Comparison of ENCODE assay signal across 9 cellular contexts in genomic region chr20:56247954-56248782, GRCh38. TPM values are rescaled to one million over a fixed set of nuclear protein-coding genes. Genes with fewer than 3 reads are reported as not detected.
DNase-seq lines count a peak whose midpoint lies in the region; ATAC-seq and TF ChIP-seq lines count a peak whose summit lies in the region.
"Had no signal": no experiment of that assay in that cellular context is flagged by ENCODE, and none has a peak within 500 bp of the region (broad histone marks: within the 10 kb centered on the region; RNA-seq: fewer than 3 reads in every experiment).

TSS of gene MC3R (plus strand) at chr20:56248732. CDS start at chr20:56248844, 112 bp downstream.

- H3K4me3 ChIP-seq in HFF-Myc (replicated peaks; ENCODE audit: low read depth, low read length) (no peak within 1 kb of the TSS), neural cell (ENCODE audit: low read length) (no peak within 1 kb of the TSS)

- H3K9me3 Mint-ChIP-seq in activated CD4-positive, alpha-beta T cell treated with anti-CD3 and anti-CD28 coated beads, Interleukin-2, amount 10 ng/mL, durations not matched to agents 24 days and 14 days: no peaks in the 10 kb centered on the region
- peaks cover 43% of the 10 kb centered on the region for H3K9me3 Mint-ChIP-seq in endothelial cell (ENCODE audit: unreplicated experiment)
- H3K9me3 Mint-ChIP-seq: activated naive CD4-positive, alpha-beta T cell treated with anti-CD3 and anti-CD28 coated beads, Interleukin-2, amount 50 U/mL, for 72 hours had no signal

- no peaks in the 10 kb centered on the region for H3K9me3 ChIP-seq in neural cell (ENCODE audit: low read length)

- H2AFZ ChIP-seq in neural cell (ENCODE audit: low read depth, low read length): no peak within 1 kb of the TSS

- H3K4me2 ChIP-seq in neural cell (ENCODE audit: low read length): no peak within 1 kb of the TSS

- H3K36me3 Mint-ChIP-seq in activated CD4-positive, alpha-beta T cell treated with anti-CD3 and anti-CD28 coated beads, Interleukin-2, amount 10 ng/mL, durations not matched to agents 24 days and 14 days (ENCODE audit: low read depth): no peaks in the 10 kb centered on the region
- peaks cover 29% of the 10 kb centered on the region for H3K36me3 Mint-ChIP-seq in endothelial cell (ENCODE audit: low read depth, unreplicated experiment)
- H3K36me3 Mint-ChIP-seq: activated naive CD4-positive, alpha-beta T cell treated with anti-CD3 and anti-CD28 coated beads, Interleukin-2, amount 50 U/mL, for 72 hours had no signal

- H3K9me2 ChIP-seq in neural cell (ENCODE audit: insufficient read depth, low read length): no peaks in the 10 kb centered on the region

- no peak within 1 kb of the TSS for H3K4me3 Mint-ChIP-seq in activated CD4-positive, alpha-beta T cell treated with anti-CD3 and anti-CD28 coated beads, Interleukin-2, amount 10 ng/mL, durations not matched to agents 24 days and 14 days
- no peak within 1 kb of the TSS for H3K4me3 Mint-ChIP-seq in endothelial cell (ENCODE audit: unreplicated experiment)

- no peaks in the 10 kb centered on the region for H3K4me1 Mint-ChIP-seq in activated CD4-positive, alpha-beta T cell treated with anti-CD3 and anti-CD28 coated beads, Interleukin-2, amount 10 ng/mL, durations not matched to agents 24 days and 14 days
- no peaks in the 10 kb centered on the region for H3K4me1 Mint-ChIP-seq in endothelial cell (ENCODE audit: unreplicated experiment)

- no peaks in the 10 kb centered on the region for H3F3A ChIP-seq in neural cell (ENCODE audit: insufficient read depth, low read length, poor library complexity, severe bottlenecking)

- ATAC-seq in HG02840 (IDR thresholded peaks at IDR 0.05; ENCODE audit: low FRiP score, unreplicated experiment): no peak

- TF ChIP-seq RAD21 in neural cell (conservative IDR thresholded peaks at IDR 0.05): peak; percentile 62

- H3K27me3 ChIP-seq in neural cell (ENCODE audit: insufficient read depth, low read depth, low read length): no peaks in the 10 kb centered on the region

- intact Hi-C loops in activated CD4-positive, alpha-beta T cell treated with anti-CD3 and anti-CD28 coated beads, Interleukin-2, amount 10 ng/mL, durations not matched to agents 24 days and 14 days (cut with micrococcal nuclease): loop anchor here (2.0 to 5.0 kb wide), 2 partner anchors 95 to 334 kb away; no protein-coding TSS in a partner anchor

- peaks cover 9% of the 10 kb centered on the region for H3K27me3 Mint-ChIP-seq in activated CD4-positive, alpha-beta T cell treated with anti-CD3 and anti-CD28 coated beads, Interleukin-2, amount 10 ng/mL, durations not matched to agents 24 days and 14 days
- H3K27me3 Mint-ChIP-seq in endothelial cell (ENCODE audit: unreplicated experiment): peaks cover 18% of the 10 kb centered on the region

- no peak within 1 kb of the TSS for H3K27ac ChIP-seq in neural cell (ENCODE audit: low read length)

- TF ChIP-seq CTCF in HFF-Myc (IDR thresholded peaks at IDR 0.05; ENCODE audit: low read depth, low read length, missing control alignments) (peak; percentile 57), endothelial cell (IDR thresholded peaks at IDR 0.05; ENCODE audit: unreplicated experiment) (no peak), neural cell (IDR thresholded peaks at IDR 0.05; ENCODE audit: poor library complexity, severe bottlenecking) (peak; percentile 74)

- H3K9ac ChIP-seq in neural cell (ENCODE audit: low read length): no peak within 1 kb of the TSS

- DNase-seq in NCI-H1694 (lab: John Stamatoyannopoulos, UW) (peak; percentile 0), NCI-H1694 treated with DMSO at 0.1 percent for 48 hours (lab: John Stamatoyannopoulos, UW) (no peak), HFF-Myc (ENCODE audit: extremely low read depth, low read depth) (no peak), NCI-H2171 (lab: John Stamatoyannopoulos, UW) (peak; percentile 4), endothelial cell (ENCODE audit: low spot score) (no peak)
- peak; percentile 80 for DNase-seq in activated CD4-positive, alpha-beta T cell treated with anti-CD3 and anti-CD28 coated beads, Interleukin-2, amount 10 ng/mL, durations not matched to agents 24 days and 14 days

- H4K20me1 ChIP-seq in neural cell (ENCODE audit: insufficient read depth): no peaks in the 10 kb centered on the region

- no peak for TF ChIP-seq EP300 in neural cell (conservative IDR thresholded peaks at IDR 0.05; ENCODE audit: poor library complexity, severe bottlenecking)

- no peak within 1 kb of the TSS for H3K27ac Mint-ChIP-seq in activated CD4-positive, alpha-beta T cell treated with anti-CD3 and anti-CD28 coated beads, Interleukin-2, amount 10 ng/mL, durations not matched to agents 24 days and 14 days
- peak within 1 kb of the TSS; percentile 17 for H3K27ac Mint-ChIP-seq in endothelial cell (ENCODE audit: unreplicated experiment)
- H3K27ac Mint-ChIP-seq: activated naive CD4-positive, alpha-beta T cell treated with anti-CD3 and anti-CD28 coated beads, Interleukin-2, amount 50 U/mL, for 72 hours had no signal

- H3K79me2 ChIP-seq in neural cell (replicated peaks; ENCODE audit: insufficient read depth, low read length): no peaks in the 10 kb centered on the region

- H3K36me3 ChIP-seq in neural cell (ENCODE audit: insufficient read depth, low read length): no peaks in the 10 kb centered on the region

TF ChIP-seq in neural cell, 6 proteins besides CTCF, POLR2A, EP300 and RAD21:
- TF ChIP-seq REST (IDR thresholded peaks at IDR 0.05; ENCODE audit: borderline replicate concordance): no peak
- peak; percentile 65 for TF ChIP-seq SMC3 (conservative IDR thresholded peaks at IDR 0.05; ENCODE audit: poor library complexity)
- TF ChIP-seq POLR2AphosphoS5 (IDR thresholded peaks at IDR 0.05): no peak
- TF ChIP-seq MXI1 (conservative IDR thresholded peaks at IDR 0.05; ENCODE audit: poor library complexity, severe bottlenecking): no peak
TF ChIP-seq in neural cell: peak in this region for 1.

RNA-seq across cellular contexts. Expression of gene MC3R, which starts in this region (rescaled TPM):
- total RNA-seq in activated CD4-positive, alpha-beta T cell treated with anti-CD3 and anti-CD28 coated beads, Interleukin-2, amount 10 ng/mL, durations not matched to agents 24 days and 14 days: not detected in 2 replicates
- not detected for total RNA-seq in endothelial cell (ENCODE audit: unreplicated experiment)
- not detected in 2 replicates for polyA plus RNA-seq in neural cell
- polyA minus RNA-seq in neural cell: not detected in 2 replicates
- total RNA-seq: activated naive CD4-positive, alpha-beta T cell treated with anti-CD3 and anti-CD28 coated beads, Interleukin-2, amount 50 U/mL, for 72 hours had no signal

Comparison
In these comparisons a context has a peak if more than half of its experiments do, and no peak if none do; other contexts are left out.
1. DNase-seq: peak in NCI-H1694 (single experiment) and NCI-H2171 (single experiment); none in NCI-H1694 treated with DMSO at 0.1 percent for 48 hours (single experiment), HFF-Myc (single experiment) and endothelial cell (single experiment).
2. Peak in DNase-seq in activated CD4-positive, alpha-beta T cell treated with anti-CD3 and anti-CD28 coated beads, Interleukin-2, amount 10 ng/mL, durations not matched to agents 24 days and 14 days; RNA of the gene not detected or under 1 TPM.